Comparison of ENCODE assay signal across 10 cellular contexts in the genomic region with DNA sequence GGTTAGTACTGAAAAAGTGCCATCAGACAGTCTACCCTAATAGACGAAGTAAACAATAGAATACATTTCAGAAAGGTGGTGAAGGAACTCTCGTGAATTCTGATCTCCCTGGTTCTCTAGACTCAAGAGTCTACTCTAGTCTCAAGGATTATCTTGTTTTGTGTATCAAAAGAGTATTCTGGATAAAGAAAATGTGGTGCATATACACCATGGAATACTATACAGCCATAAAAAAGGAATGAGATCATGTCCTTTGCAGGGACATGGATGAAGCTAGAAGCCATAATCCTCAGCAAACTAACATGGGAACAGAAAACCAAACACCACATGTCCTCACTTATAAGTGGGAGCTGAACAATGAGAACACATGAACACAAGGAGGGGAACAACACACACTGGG. TPM values are rescaled to one million over a fixed set of nuclear protein-coding genes. Genes with fewer than 3 reads are reported as not detected.
"Had no signal": no experiment of that assay in that cellular context is flagged by ENCODE, and none has a peak within 500 bp of the region (broad histone marks: within the 10 kb centered on the region; RNA-seq: fewer than 3 reads in every experiment).

No MANE protein-coding gene starts in this region.

RNA-seq across cellular contexts. Expression of a gene that starts 36.9 kb away (rescaled TPM):
- total RNA-seq: OCI-LY7, PC-3, PC-9, Right ventricle myocardium inferior, Right ventricle myocardium superior, RPMI7951, SJCRH30, SJSA1, SK-MEL-5, T-cell had no signal
